Comparison of ENCODE assay signal across 8 cellular contexts in genomic region chr4:152535903-152536544, GRCh38. TPM values are rescaled to one million over a fixed set of nuclear protein-coding genes. Genes with fewer than 3 reads are reported as not detected.
A peak's percentile ranks its signal among the peaks of the same experiment; 100 is the strongest.
DNase-seq lines count a peak whose midpoint lies in the region; ATAC-seq and TF ChIP-seq lines count a peak whose summit lies in the region.

A gene with protein sequence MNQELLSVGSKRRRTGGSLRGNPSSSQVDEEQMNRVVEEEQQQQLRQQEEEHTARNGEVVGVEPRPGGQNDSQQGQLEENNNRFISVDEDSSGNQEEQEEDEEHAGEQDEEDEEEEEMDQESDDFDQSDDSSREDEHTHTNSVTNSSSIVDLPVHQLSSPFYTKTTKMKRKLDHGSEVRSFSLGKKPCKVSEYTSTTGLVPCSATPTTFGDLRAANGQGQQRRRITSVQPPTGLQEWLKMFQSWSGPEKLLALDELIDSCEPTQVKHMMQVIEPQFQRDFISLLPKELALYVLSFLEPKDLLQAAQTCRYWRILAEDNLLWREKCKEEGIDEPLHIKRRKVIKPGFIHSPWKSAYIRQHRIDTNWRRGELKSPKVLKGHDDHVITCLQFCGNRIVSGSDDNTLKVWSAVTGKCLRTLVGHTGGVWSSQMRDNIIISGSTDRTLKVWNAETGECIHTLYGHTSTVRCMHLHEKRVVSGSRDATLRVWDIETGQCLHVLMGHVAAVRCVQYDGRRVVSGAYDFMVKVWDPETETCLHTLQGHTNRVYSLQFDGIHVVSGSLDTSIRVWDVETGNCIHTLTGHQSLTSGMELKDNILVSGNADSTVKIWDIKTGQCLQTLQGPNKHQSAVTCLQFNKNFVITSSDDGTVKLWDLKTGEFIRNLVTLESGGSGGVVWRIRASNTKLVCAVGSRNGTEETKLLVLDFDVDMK (minus strand): TSS chr4:152536092. CDS start chr4:152411803, 124,289 bp downstream.

- peaks cover 3% of the 10 kb centered on the region for H3K36me3 Mint-ChIP-seq in progenitor cell of endocrine pancreas (ENCODE audit: insufficient read depth)

- TF ChIP-seq CTCF in GM13976 (IDR thresholded peaks at IDR 0.05; ENCODE audit: borderline replicate concordance, control extremely low read depth, extremely low read depth, insufficient read depth, missing control alignments): no peak
- TF ChIP-seq CTCF in progenitor cell of endocrine pancreas (IDR thresholded peaks at IDR 0.05; ENCODE audit: unreplicated experiment): no peak

- H3K27me3 Mint-ChIP-seq in progenitor cell of endocrine pancreas: no peaks in the 10 kb centered on the region

- DNase-seq in GM13976 (ENCODE audit: low spot score) (peak; percentile 98), NCI-H146 treated with DMSO at 0.1 percent for 48 hours (lab: John Stamatoyannopoulos, UW; ENCODE audit: unreplicated experiment) (peak; percentile 88), amniotic epithelial cell (ENCODE audit: low read depth) (peak; percentile 99), left cardiac atrium (peak; percentile 99), progenitor cell of endocrine pancreas (ENCODE audit: low spot score, unreplicated experiment) (peak; percentile 99), ureter (ENCODE audit: low spot score) (peak; percentile 100)

- peak within 1 kb of the TSS; percentile 100 for H3K27ac Mint-ChIP-seq in progenitor cell of endocrine pancreas

- intact Hi-C loops in T-helper 1 cell treated with Interleukin-12 subunit alpha and Interleukin-12 subunit beta and Interleukin-4 antibody, amounts not matched to agents 30 ng/mL and 1 ng/mL, for 36 hours (cut with micrococcal nuclease): loop anchor here (1.0 to 5.0 kb wide), 15 partner anchors 18 to 1521 kb away; partner anchors contain the start of genes ARFIP1, GATB, LRBA and RPS3A
- intact Hi-C loops in left cardiac atrium (cut with DNase I): no loop called here

- peak; percentile 76 for ATAC-seq in HG02870 (IDR thresholded peaks at IDR 0.05; ENCODE audit: unreplicated experiment)
- peak; percentile 95 to 97 for ATAC-seq in left cardiac atrium

- no peaks in the 10 kb centered on the region for H3K9me3 Mint-ChIP-seq in progenitor cell of endocrine pancreas (ENCODE audit: low read depth)

- peak within 1 kb of the TSS; percentile 97 for H3K4me3 Mint-ChIP-seq in progenitor cell of endocrine pancreas (ENCODE audit: low read depth)

- H3K4me1 Mint-ChIP-seq in progenitor cell of endocrine pancreas (ENCODE audit: low read depth): peaks cover 37% of the 10 kb centered on the region

- in situ Hi-C loops in GM13976 (cut with MboI; ENCODE audit: low sequenced_read_pairs, unreplicated experiment): no loop called here

RNA-seq across cellular contexts. Expression of the gene that starts here (rescaled TPM):
- total RNA-seq in T-helper 1 cell treated with Interleukin-12 subunit alpha and Interleukin-12 subunit beta and Interleukin-4 antibody, amounts not matched to agents 30 ng/mL and 1 ng/mL, for 36 hours: 58.3 and 58.7 TPM in 2 replicates
- total RNA-seq in left cardiac atrium (10 to 100 TPM; 39.5 to 45.6 TPM), progenitor cell of endocrine pancreas (49.3 and 52.1 TPM in 2 replicates), ureter (70.3 TPM)

Comparison
In these comparisons a context has a peak if more than half of its experiments do, and no peak if none do; other contexts are left out.
1. Peak in every context shown above with its lines: DNase-seq and ATAC-seq.